In genomic region chr1:239682945-239683344, GRCh38 we compare ENCODE assay signal across 1 cellular context.
TF ChIP-seq lines count a peak whose summit lies in the region.

No MANE protein-coding gene starts in this region.

TF ChIP-seq in SK-N-SH, 30 proteins besides CTCF, POLR2A, EP300 and RAD21 (continued from another document):
- TF ChIP-seq IRF3 (IDR thresholded peaks at IDR 0.05; ENCODE audit: low read depth, low read length): no peak
- no peak for TF ChIP-seq USF1 (IDR thresholded peaks at IDR 0.05; ENCODE audit: borderline replicate concordance, low read depth)
- TF ChIP-seq NRF1 (IDR thresholded peaks at IDR 0.05; ENCODE audit: low read depth, low read length): no peak
- no peak for TF ChIP-seq REST (IDR thresholded peaks at IDR 0.05; ENCODE audit: low read depth, low read length)
- no peak for TF ChIP-seq FOXM1 (IDR thresholded peaks at IDR 0.05; ENCODE audit: low read depth)
- TF ChIP-seq TCF12 (IDR thresholded peaks at IDR 0.05): no peak
- no peak for TF ChIP-seq RCOR1 (IDR thresholded peaks at IDR 0.05; ENCODE audit: low read length)
- TF ChIP-seq PBX3 (IDR thresholded peaks at IDR 0.05): no peak
- TF ChIP-seq RXRA (IDR thresholded peaks at IDR 0.05; ENCODE audit: borderline replicate concordance, low read depth): no peak
- TF ChIP-seq MXI1 (IDR thresholded peaks at IDR 0.05; ENCODE audit: low read depth, low read length): no peak
- TF ChIP-seq MEF2A (IDR thresholded peaks at IDR 0.05; ENCODE audit: borderline replicate concordance, low read depth): no peak
- TF ChIP-seq NFIC (IDR thresholded peaks at IDR 0.05; ENCODE audit: borderline replicate concordance): no peak
- TF ChIP-seq FOXJ3 (CRISPR knock-in tag; IDR thresholded peaks at IDR 0.05): no peak
- TF ChIP-seq USF2 (IDR thresholded peaks at IDR 0.05; ENCODE audit: borderline replicate concordance, low read depth, low read length): no peak
- no peak for TF ChIP-seq POLR2AphosphoS5 (IDR thresholded peaks at IDR 0.05; ENCODE audit: low read depth, low read length)
- no peak for TF ChIP-seq ELF1 (IDR thresholded peaks at IDR 0.05)
- TF ChIP-seq RFX5 (IDR thresholded peaks at IDR 0.05; ENCODE audit: low read length): no peak
